8 cellular contexts compared by ENCODE assay signal in the genomic region with DNA sequence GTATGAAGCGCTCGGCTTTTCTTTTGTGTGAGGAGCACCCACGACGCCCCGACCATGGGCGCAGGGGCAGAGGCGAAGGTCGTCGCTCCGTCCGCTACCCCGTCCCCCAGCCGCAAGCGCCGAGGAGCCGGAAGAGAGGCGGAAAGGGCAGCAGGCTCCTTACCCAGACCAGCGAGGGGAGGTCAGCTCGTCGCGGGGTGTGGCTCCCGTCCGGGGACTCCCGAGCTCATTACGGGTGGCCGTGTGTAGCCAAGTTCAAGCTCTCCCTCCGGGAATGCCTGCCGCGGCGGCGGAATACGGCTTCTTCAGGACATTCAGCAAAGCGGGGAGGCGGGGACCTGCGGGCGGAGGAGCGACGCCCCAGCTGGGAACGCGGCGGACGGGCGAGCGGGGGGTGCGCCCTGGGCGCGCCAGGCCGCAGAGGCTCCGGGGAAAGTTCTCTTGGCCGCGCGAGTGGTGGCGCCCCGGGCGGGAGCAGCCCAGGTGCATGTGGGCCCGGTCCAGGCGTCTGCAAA. TPM values are rescaled to one million over a fixed set of nuclear protein-coding genes. Genes with fewer than 3 reads are reported as not detected.
A peak's percentile ranks its signal among the peaks of the same experiment; 100 is the strongest.
DNase-seq lines count a peak whose midpoint lies in the region; ATAC-seq and TF ChIP-seq lines count a peak whose summit lies in the region.

No MANE protein-coding gene starts in this region.

- H3K79me2 ChIP-seq in PC-3 (ENCODE audit: low read length): no peaks in the 10 kb centered on the region

- no peaks in the 10 kb centered on the region for H4K20me1 ChIP-seq in PC-3 (ENCODE audit: low read length)

- H3K4me3 ChIP-seq in PC-3 (ENCODE audit: low read length): peak overlapping the region; percentile 60
- peak overlapping the region; percentile 66 for H3K4me3 ChIP-seq in colonic mucosa
- H3K4me3 ChIP-seq in stomach smooth muscle (ENCODE audit: low read length in 2 of 2): peak overlapping the region; percentile 71 to 80

- intact Hi-C loops in PC-3 (cut with micrococcal nuclease): loop anchor here (1.0 to 10.0 kb wide), 2 partner anchors 209 to 245 kb away; no protein-coding TSS in a partner anchor
- intact Hi-C loops in colonic mucosa (cut with DNase I): loop anchor here (2.0 kb wide), 1 partner anchor 211 kb away; no protein-coding TSS in a partner anchor

- POLR2A ChIA-PET in PC-3 (lab: Charles Lee; ENCODE audit: unreplicated experiment): no interaction called here

- CTCF ChIA-PET in PC-3 (lab: Charles Lee): interaction anchor here (0.6 to 1.5 kb wide), 2 partner anchors 244 to 1920 kb away, joined by 6 read pairs; no protein-coding TSS in a partner anchor

- DNase-seq in CD1c-positive myeloid dendritic cell (ENCODE audit: extremely low spot score) (peak; percentile 1), PC-3 (no peak), colonic mucosa (peak; percentile 65), left lobe of liver (ENCODE audit: low spot score) (peak; percentile 62), RKO (ENCODE audit: low spot score) (no peak)

- peak overlapping the region; percentile 78 for H2AFZ ChIP-seq in PC-3 (ENCODE audit: low read length)

- H3K4me1 ChIP-seq in PC-3 (ENCODE audit: insufficient read depth, low read length): peaks cover 13% of the 10 kb centered on the region; the same call in 1 of the 2 replicates
- H3K4me1 ChIP-seq in colonic mucosa: no peaks in the 10 kb centered on the region
- H3K4me1 ChIP-seq in stomach smooth muscle (ENCODE audit: control insufficient read depth, insufficient read depth, low read length): peaks cover 6% of the 10 kb centered on the region

- H3K27me3 ChIP-seq in PC-3 (ENCODE audit: low read length) (peaks cover 88% of the 10 kb centered on the region), colonic mucosa (no peaks in the 10 kb centered on the region), stomach smooth muscle (ENCODE audit: control insufficient read depth in 1 of 2, insufficient read depth in 2 of 2, low read length in 2 of 2) (peaks cover 0 to 22% of the 10 kb centered on the region in 2 donors)

- H3K9me2 ChIP-seq in PC-3 (replicated peaks; ENCODE audit: low read length): no peaks in the 10 kb centered on the region

- no peaks in the 10 kb centered on the region for H3F3A ChIP-seq in PC-3 (ENCODE audit: low read length, unreplicated experiment)

- ATAC-seq in GM18867 (IDR thresholded peaks at IDR 0.05; ENCODE audit: unreplicated experiment): peak; percentile 39
- peak; percentile 38 for ATAC-seq in HG03025 (IDR thresholded peaks at IDR 0.05; ENCODE audit: low FRiP score, unreplicated experiment)
- ATAC-seq in PC-3: peak; percentile 50
- peak; percentile 73 for ATAC-seq in left lobe of liver

- H3K27ac ChIP-seq in PC-3 (ENCODE audit: low read length) (no peak overlapping the region), colonic mucosa (peak overlapping the region; percentile 74), stomach smooth muscle (ENCODE audit: low read length) (no peak overlapping the region)

- H3K9ac ChIP-seq in PC-3 (ENCODE audit: low read length) (no peak overlapping the region), colonic mucosa (ENCODE audit: low read depth in 2 of 2, low read length in 2 of 2) (peak overlapping the region; percentile 40 to 70), stomach smooth muscle (ENCODE audit: low read length in 2 of 2) (no peak overlapping the region)

- H3K9me3 ChIP-seq in PC-3 (ENCODE audit: low read length) (no peaks in the 10 kb centered on the region), colonic mucosa (no peaks in the 10 kb centered on the region), stomach smooth muscle (ENCODE audit: control insufficient read depth in 2 of 2, low read length in 2 of 2) (no peaks in the 10 kb centered on the region)

- no peaks in the 10 kb centered on the region for H3K36me3 ChIP-seq in PC-3 (ENCODE audit: low read depth, low read length)
- no peaks in the 10 kb centered on the region for H3K36me3 ChIP-seq in colonic mucosa
- no peaks in the 10 kb centered on the region for H3K36me3 ChIP-seq in stomach smooth muscle (ENCODE audit: control insufficient read depth in 2 of 2, insufficient read depth in 2 of 2, low read length in 2 of 2)

- BruUV-seq in PC-3 (replicated peaks; lab: Mats Ljungman, UMichigan): no TSS peak

- peak overlapping the region; percentile 79 for H3K4me2 ChIP-seq in PC-3 (ENCODE audit: low read length)

- TF ChIP-seq CTCF in PC-3 (conservative IDR thresholded peaks at IDR 0.05; ENCODE audit: low read depth, low read length) (no peak), colonic mucosa (IDR thresholded peaks at IDR 0.05) (no peak)

RNA-seq across cellular contexts. Expression of gene EPB41L4A, which starts 0.6 kb away (rescaled TPM):
- not detected in 2 replicates for total RNA-seq in PC-3 (2014; rRNA removed)
- total RNA-seq in colonic mucosa: 10 to 100 TPM; 10.1 to 18.0 TPM
- 3.1 TPM for total RNA-seq in left lobe of liver

Comparison
In these comparisons a context has a peak if more than half of its experiments do, and no peak if none do; other contexts are left out.
1. DNase-seq: peak in CD1c-positive myeloid dendritic cell (single experiment), colonic mucosa (single experiment) and left lobe of liver (single experiment); none in PC-3 (single experiment) and RKO (single experiment).
2. H3K9ac ChIP-seq: peak in colonic mucosa (2 of 2); none in PC-3 (single experiment) and stomach smooth muscle (0 of 2).
3. Peak in every context shown above with its lines, with median percentiles within 50 percentile points of each other: ATAC-seq and H3K4me3 ChIP-seq.